ENCODE assay signal across 19 cellular contexts in genomic region chr14:85921241-85921640, GRCh38.
"Had no signal": no experiment of that assay in that cellular context is flagged by ENCODE, and none has a peak within 500 bp of the region (broad histone marks: within the 10 kb centered on the region; RNA-seq: fewer than 3 reads in every experiment).

No MANE protein-coding gene starts in this region.

- DNase-seq: activated CD4-positive, alpha-beta T cell treated with anti-CD3 and anti-CD28 coated beads for 1 hour; activated CD4-positive, alpha-beta T cell treated with anti-CD3 and anti-CD28 coated beads, Interleukin-2, amount 50 U/mL, for 4 hours; activated gamma-delta T cell treated with Interleukin-2 at 50 U/mL for 16 hours; activated T-cell treated with anti-CD3 and anti-CD28 coated beads for 4 hours; adrenal gland; foreskin fibroblast; kidney glomerular epithelial cell; mesenchymal stem cell; natural killer cell; stimulated activated CD4-positive, alpha-beta T cell treated with anti-CD3 and anti-CD28 coated beads, Interleukin-12 subunit alpha, Interleukin-12 subunit beta, amount 100 ng/mL, for 4 hours; stimulated activated CD4-positive, alpha-beta T cell treated with anti-CD3 and anti-CD28 coated beads, Interleukin-1b, Interleukin-23, amount 100 ng/mL, for 48 hours; testis; upper lobe of left lung; WERI-Rb-1 had no signal

- H3K4me1 Mint-ChIP-seq: natural killer cell had no signal

- H3K9me3 Mint-ChIP-seq: activated naive CD4-positive, alpha-beta T cell treated with anti-CD3 and anti-CD28 coated beads, Interleukin-2, amount 50 U/mL, for 72 hours; activated T-helper 1 cell treated with anti-CD3 and anti-CD28 coated beads, Interleukin-12 subunit alpha, Interleukin-12 subunit beta, Interleukin-2, Interleukin-4 antibody, amounts not matched to agents 30 ng/mL and 10 ng/mL and 1 ng/mL, durations not matched to agents 14 hours and 24 hours and 36 hours; natural killer cell; stimulated activated naive CD8-positive, alpha-beta T cell treated with anti-CD3 and anti-CD28 coated beads, Interleukin-15, Interleukin-2, amounts not matched to agents 100 ng/mL and 50 ng/mL, for 24 hours had no signal

- H3K36me3 Mint-ChIP-seq: activated naive CD4-positive, alpha-beta T cell treated with anti-CD3 and anti-CD28 coated beads, Interleukin-2, amount 50 U/mL, for 72 hours; natural killer cell had no signal

- H3K4me3 Mint-ChIP-seq: activated T-helper 1 cell treated with anti-CD3 and anti-CD28 coated beads, Interleukin-12 subunit alpha, Interleukin-12 subunit beta, Interleukin-2, Interleukin-4 antibody, amounts not matched to agents 30 ng/mL and 10 ng/mL and 1 ng/mL, durations not matched to agents 14 hours and 24 hours and 36 hours; natural killer cell; stimulated activated naive CD8-positive, alpha-beta T cell treated with anti-CD3 and anti-CD28 coated beads, Interleukin-15, Interleukin-2, amounts not matched to agents 100 ng/mL and 50 ng/mL, for 24 hours had no signal

- H3K27ac ChIP-seq: adrenal gland, epithelial cell of prostate, SK-N-MC, testis, upper lobe of left lung, WERI-Rb-1 had no signal

- H3K27ac Mint-ChIP-seq: activated naive CD4-positive, alpha-beta T cell treated with anti-CD3 and anti-CD28 coated beads, Interleukin-2, amount 50 U/mL, for 72 hours; activated T-helper 1 cell treated with anti-CD3 and anti-CD28 coated beads, Interleukin-12 subunit alpha, Interleukin-12 subunit beta, Interleukin-2, Interleukin-4 antibody, amounts not matched to agents 30 ng/mL and 10 ng/mL and 1 ng/mL, durations not matched to agents 14 hours and 24 hours and 36 hours; natural killer cell; stimulated activated naive CD8-positive, alpha-beta T cell treated with anti-CD3 and anti-CD28 coated beads, Interleukin-15, Interleukin-2, amounts not matched to agents 100 ng/mL and 50 ng/mL, for 24 hours had no signal

- ATAC-seq: activated naive CD4-positive, alpha-beta T cell treated with anti-CD3 and anti-CD28 coated beads, Interleukin-2, amount 50 U/mL, for 72 hours; natural killer cell had no signal
